In genomic region chr17:31008374-31009035, GRCh38 we compare ENCODE assay signal across 1 cellular context.
TF ChIP-seq lines count a peak whose summit lies in the region.

No MANE protein-coding gene starts in this region.

TF ChIP-seq in HepG2, 621 proteins besides CTCF, POLR2A, EP300 and RAD21 (continued from another document and continues in another):
- no peak for TF ChIP-seq ZBTB40 (IDR thresholded peaks at IDR 0.05)
- 0 out of 2 replicates have a peak, but pooled peaks have one; percentile 38 for TF ChIP-seq ZBTB40 (CRISPR knock-in tag; IDR thresholded peaks at IDR 0.05)
- peak; percentile 46; the same call in 1 of the 2 replicates for TF ChIP-seq ZNF512B (CRISPR knock-in tag; IDR thresholded peaks at IDR 0.05; ENCODE audit: borderline replicate concordance)
- 0 out of 2 replicates have a peak, but pooled peaks have one; percentile 31 for TF ChIP-seq RNF2 (conservative IDR thresholded peaks at IDR 0.05; ENCODE audit: low read depth)
- no peak for TF ChIP-seq SAP130 (CRISPR knock-in tag; IDR thresholded peaks at IDR 0.05; ENCODE audit: low read depth)
- no peak for TF ChIP-seq ZNF556 (CRISPR knock-in tag; IDR thresholded peaks at IDR 0.05; ENCODE audit: borderline replicate concordance)
- TF ChIP-seq ZNF768 (CRISPR knock-in tag; IDR thresholded peaks at IDR 0.05) = 0 out of 2 replicates have a peak, but pooled peaks have one; percentile 19
- peak; percentile 44; the same call in 1 of the 2 replicates for TF ChIP-seq POGK (CRISPR knock-in tag; conservative IDR thresholded peaks at IDR 0.05)
- TF ChIP-seq USF2 (IDR thresholded peaks at IDR 0.05; ENCODE audit: low read depth, low read length) = no peak
- TF ChIP-seq USF2 (CRISPR knock-in tag; IDR thresholded peaks at IDR 0.05; ENCODE audit: borderline replicate concordance) = no peak
- TF ChIP-seq ZNF142 (CRISPR knock-in tag; IDR thresholded peaks at IDR 0.05) = peak; percentile 69; the same call in 1 of the 2 replicates
- peak; percentile 83 for TF ChIP-seq ZNF687 (CRISPR knock-in tag; IDR thresholded peaks at IDR 0.05)
- TF ChIP-seq ZNF24 (IDR thresholded peaks at IDR 0.05) = no peak
- TF ChIP-seq NR2F1 (CRISPR knock-in tag; IDR thresholded peaks at IDR 0.05) = no peak
- no peak for TF ChIP-seq MXD1 (CRISPR knock-in tag; IDR thresholded peaks at IDR 0.05)
- no peak for TF ChIP-seq ZNF816 (CRISPR knock-in tag; IDR thresholded peaks at IDR 0.05; ENCODE audit: borderline replicate concordance)
- TF ChIP-seq ZNF33B (CRISPR knock-in tag; IDR thresholded peaks at IDR 0.05) = no peak
- TF ChIP-seq ARID3A (IDR thresholded peaks at IDR 0.05; ENCODE audit: low read depth, low read length) = no peak
- no peak for TF ChIP-seq ZNF766 (CRISPR knock-in tag; IDR thresholded peaks at IDR 0.05; ENCODE audit: borderline replicate concordance)
